Comparison of ENCODE assay signal across 16 cellular contexts in genomic region chr1:21258331-21259134, GRCh38. TPM values are rescaled to one million over a fixed set of nuclear protein-coding genes. Genes with fewer than 3 reads are reported as not detected.
DNase-seq lines count a peak whose midpoint lies in the region; ATAC-seq lines count a peak whose summit lies in the region.
"Had no signal": no experiment of that assay in that cellular context is flagged by ENCODE, and none has a peak within 500 bp of the region (broad histone marks: within the 10 kb centered on the region; RNA-seq: fewer than 3 reads in every experiment).

No MANE protein-coding gene starts in this region.

- H3K9me3 Mint-ChIP-seq in T-helper 2 cell treated with Interferon-gamma antibody and Interleukin-4, amounts not matched to agents 5 μg/mL and 100 μg/mL, for 36 hours, result no peaks in the 10 kb centered on the region
- no peaks in the 10 kb centered on the region for H3K9me3 Mint-ChIP-seq in activated naive CD8-positive, alpha-beta T cell treated with anti-CD3 and anti-CD28 coated beads, Interleukin-2, amount 10 ng/mL, durations not matched to agents 7 days and 5 days
- H3K9me3 Mint-ChIP-seq: dendritic cell treated with granulocyte-macrophage colony-stimulating factor and Interleukin-4, amounts not matched to agents 40 ng/mL and 50 ng/mL, for 4 days had no signal

- peak; percentile 56 to 57 for ATAC-seq in activated CD4-positive, CD25-positive, alpha-beta regulatory T cell treated with anti-CD3 and anti-CD28 coated beads, Interleukin-2, amount 50 U/mL, for 24 hours
- peak; percentile 70 for ATAC-seq in activated naive CD8-positive, alpha-beta T cell treated with anti-CD3 and anti-CD28 coated beads, Interleukin-2, amount 10 ng/mL, durations not matched to agents 7 days and 5 days (ENCODE audit: low read depth)
- ATAC-seq in HG03139 (IDR thresholded peaks at IDR 0.05; ENCODE audit: unreplicated experiment) (no peak), HG03521 (IDR thresholded peaks at IDR 0.05; ENCODE audit: unreplicated experiment) (no peak)

- no peak for DNase-seq in activated CD4-positive, CD25-positive, alpha-beta regulatory T cell treated with anti-CD3 and anti-CD28 coated beads, Interleukin-2, amount 50 U/mL, for 72 hours
- no peak for DNase-seq in T-helper 2 cell treated with Interferon-gamma antibody and Interleukin-4, amounts not matched to agents 5 μg/mL and 100 μg/mL, for 36 hours (ENCODE audit: low spot score)
- DNase-seq in activated naive CD8-positive, alpha-beta T cell treated with anti-CD3 and anti-CD28 coated beads, Interleukin-2, amount 10 ng/mL, durations not matched to agents 7 days and 5 days, result no peak
- DNase-seq in NCI-H526 treated with DMSO at 0.1 percent for 48 hours (lab: John Stamatoyannopoulos, UW), result no peak
- DNase-seq: amniotic stem cell, NCI-H1694, NCI-H510A treated with DMSO at 0.1 percent for 48 hours, Peyer's patch, upper lobe of left lung had no signal

- peak overlapping the region; percentile 10 for H3K4me3 Mint-ChIP-seq in T-helper 2 cell treated with Interferon-gamma antibody and Interleukin-4, amounts not matched to agents 5 μg/mL and 100 μg/mL, for 36 hours
- peak overlapping the region; percentile 55 for H3K4me3 Mint-ChIP-seq in activated naive CD8-positive, alpha-beta T cell treated with anti-CD3 and anti-CD28 coated beads, Interleukin-2, amount 10 ng/mL, durations not matched to agents 7 days and 5 days
- H3K4me3 Mint-ChIP-seq: CD14-positive monocyte; dendritic cell treated with granulocyte-macrophage colony-stimulating factor and Interleukin-4, amounts not matched to agents 40 ng/mL and 50 ng/mL, for 4 days had no signal

- H3K4me1 Mint-ChIP-seq in T-helper 2 cell treated with Interferon-gamma antibody and Interleukin-4, amounts not matched to agents 5 μg/mL and 100 μg/mL, for 36 hours (ENCODE audit: low read depth), result peaks cover 23% of the 10 kb centered on the region
- peaks cover 48% of the 10 kb centered on the region for H3K4me1 Mint-ChIP-seq in activated naive CD8-positive, alpha-beta T cell treated with anti-CD3 and anti-CD28 coated beads, Interleukin-2, amount 10 ng/mL, durations not matched to agents 7 days and 5 days

- peaks cover 20% of the 10 kb centered on the region for H3K36me3 Mint-ChIP-seq in T-helper 2 cell treated with Interferon-gamma antibody and Interleukin-4, amounts not matched to agents 5 μg/mL and 100 μg/mL, for 36 hours (ENCODE audit: low read depth)
- H3K36me3 Mint-ChIP-seq in activated naive CD8-positive, alpha-beta T cell treated with anti-CD3 and anti-CD28 coated beads, Interleukin-2, amount 10 ng/mL, durations not matched to agents 7 days and 5 days, result peaks cover 28% of the 10 kb centered on the region

- peak overlapping the region in 13 of 21 experiments; percentile 6 to 85 (median 54) for H3K27ac ChIP-seq in skin epidermis
- H3K27ac ChIP-seq: 22Rv1, Peyer's patch had no signal

- no peaks in the 10 kb centered on the region for H3K27me3 Mint-ChIP-seq in T-helper 2 cell treated with Interferon-gamma antibody and Interleukin-4, amounts not matched to agents 5 μg/mL and 100 μg/mL, for 36 hours (ENCODE audit: low read depth)
- H3K27me3 Mint-ChIP-seq in activated naive CD8-positive, alpha-beta T cell treated with anti-CD3 and anti-CD28 coated beads, Interleukin-2, amount 10 ng/mL, durations not matched to agents 7 days and 5 days, result no peaks in the 10 kb centered on the region

- no peak overlapping the region for H3K4me3 ChIP-seq in skin epidermis
- H3K4me3 ChIP-seq: Peyer's patch, upper lobe of left lung had no signal

- H3K27ac Mint-ChIP-seq in T-helper 2 cell treated with Interferon-gamma antibody and Interleukin-4, amounts not matched to agents 5 μg/mL and 100 μg/mL, for 36 hours, result peak overlapping the region; percentile 50
- H3K27ac Mint-ChIP-seq in activated naive CD8-positive, alpha-beta T cell treated with anti-CD3 and anti-CD28 coated beads, Interleukin-2, amount 10 ng/mL, durations not matched to agents 7 days and 5 days, result peak overlapping the region; percentile 81
- H3K27ac Mint-ChIP-seq: dendritic cell treated with granulocyte-macrophage colony-stimulating factor and Interleukin-4, amounts not matched to agents 40 ng/mL and 50 ng/mL, for 4 days had no signal

- POLR2A ChIA-PET in activated naive CD8-positive, alpha-beta T cell treated with anti-CD3 and anti-CD28 coated beads, Interleukin-2, amount 10 ng/mL, durations not matched to agents 7 days and 5 days (lab: Charles Lee), result interaction anchor here (0.6 to 1.4 kb wide), 8 partner anchors 9 to 472 kb away, joined by 3 to 7 read pairs (median 3); no protein-coding TSS in a partner anchor

RNA-seq across cellular contexts. Expression of gene ECE1, which starts 31.7 kb away (rescaled TPM):
- 10 to 100 TPM; 83.2 to 85.5 TPM for total RNA-seq in activated naive CD8-positive, alpha-beta T cell treated with anti-CD3 and anti-CD28 coated beads, Interleukin-2, amount 10 ng/mL, durations not matched to agents 7 days and 5 days

Comparison
In these comparisons a context has a peak if more than half of its experiments do, and no peak if none do; other contexts are left out.
1. ATAC-seq: peak in activated CD4-positive, CD25-positive, alpha-beta regulatory T cell treated with anti-CD3 and anti-CD28 coated beads, Interleukin-2, amount 50 U/mL, for 24 hours (2 of 2) and activated naive CD8-positive, alpha-beta T cell treated with anti-CD3 and anti-CD28 coated beads, Interleukin-2, amount 10 ng/mL, durations not matched to agents 7 days and 5 days (single experiment); none in HG03139 (single experiment) and HG03521 (single experiment).